Comparison of ENCODE assay signal across 26 cellular contexts in the genomic region with DNA sequence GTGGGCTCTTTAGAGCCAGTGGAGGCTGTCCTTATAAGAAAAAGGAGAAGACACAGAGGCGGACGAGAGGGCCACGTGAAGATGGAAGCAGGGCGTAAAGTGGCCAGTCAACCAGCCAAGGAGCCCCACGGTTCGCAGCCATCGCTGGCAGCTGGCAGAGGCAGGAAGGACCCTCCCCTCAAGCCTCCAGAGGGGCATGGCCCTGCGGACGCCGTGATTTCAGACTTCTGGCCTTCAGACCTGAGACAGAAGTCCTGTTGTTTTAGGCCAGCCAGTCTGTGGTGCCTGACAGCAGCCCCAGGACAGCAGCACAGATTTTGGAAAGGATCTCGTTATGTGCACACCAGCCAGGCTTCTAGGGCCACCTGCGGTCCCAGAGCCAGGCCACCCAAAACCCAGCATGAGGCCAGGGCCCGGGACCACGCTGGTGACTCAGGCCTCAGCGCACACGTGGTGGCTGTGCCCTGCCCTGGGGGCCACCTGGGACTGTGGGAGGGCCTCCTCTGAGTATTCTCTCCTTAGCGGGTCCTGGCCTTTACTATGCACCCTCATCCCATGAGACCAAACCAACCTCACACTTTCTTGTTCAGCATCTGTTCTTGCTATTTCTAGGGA. TPM values are rescaled to one million over a fixed set of nuclear protein-coding genes. Genes with fewer than 3 reads are reported as not detected.
DNase-seq lines count a peak whose midpoint lies in the region; ATAC-seq and TF ChIP-seq lines count a peak whose summit lies in the region.
"Had no signal": no experiment of that assay in that cellular context is flagged by ENCODE, and none has a peak within 500 bp of the region (broad histone marks: within the 10 kb centered on the region; RNA-seq: fewer than 3 reads in every experiment).

No MANE protein-coding gene starts in this region.

- no peaks in the 10 kb centered on the region for H3K27me3 Mint-ChIP-seq in mesothelial cell of epicardium (ENCODE audit: low read depth)
- H3K27me3 Mint-ChIP-seq: activated CD4-positive, alpha-beta T cell treated with anti-CD3 and anti-CD28 coated beads, Interleukin-2, amount 10 ng/mL, durations not matched to agents 24 days and 14 days had no signal

- H3K79me2 ChIP-seq in smooth muscle cell (ENCODE audit: low read depth) (no peaks in the 10 kb centered on the region), GM23248 (ENCODE audit: insufficient read depth) (no peaks in the 10 kb centered on the region)

- TF ChIP-seq CTCF in RWPE2 (IDR thresholded peaks at IDR 0.05; ENCODE audit: poor library complexity, severe bottlenecking) (no peak), mesothelial cell of epicardium (IDR thresholded peaks at IDR 0.05; ENCODE audit: unreplicated experiment) (no peak), smooth muscle cell (IDR thresholded peaks at IDR 0.05; ENCODE audit: borderline replicate concordance, insufficient read depth, poor library complexity, severe bottlenecking) (no peak)

- no peaks in the 10 kb centered on the region for H3K9me3 ChIP-seq in RWPE2 (ENCODE audit: severe bottlenecking)
- no peaks in the 10 kb centered on the region for H3K9me3 ChIP-seq in smooth muscle cell (replicated peaks; ENCODE audit: low read depth)
- no peaks in the 10 kb centered on the region for H3K9me3 ChIP-seq in GM23248 (ENCODE audit: low read depth)
- H3K9me3 ChIP-seq: Caco-2, colonic mucosa, stomach had no signal

- no peaks in the 10 kb centered on the region for H3K27me3 ChIP-seq in H7 (ENCODE audit: control insufficient read depth, insufficient read depth, low read length)
- H3K27me3 ChIP-seq in RWPE2 (ENCODE audit: insufficient read depth, poor library complexity, severe bottlenecking): no peaks in the 10 kb centered on the region
- H3K27me3 ChIP-seq in smooth muscle cell (ENCODE audit: low read depth): no peaks in the 10 kb centered on the region
- no peaks in the 10 kb centered on the region for H3K27me3 ChIP-seq in GM23248 (replicated peaks; ENCODE audit: insufficient read depth)
- H3K27me3 ChIP-seq: cardiac muscle cell, colonic mucosa, stomach had no signal

- peak overlapping the region; percentile 44 for H3K27ac Mint-ChIP-seq in mesothelial cell of epicardium
- H3K27ac Mint-ChIP-seq: activated CD4-positive, alpha-beta T cell treated with anti-CD3 and anti-CD28 coated beads, Interleukin-2, amount 10 ng/mL, durations not matched to agents 24 days and 14 days had no signal

- H3K4me3 Mint-ChIP-seq in mesothelial cell of epicardium: no peak overlapping the region
- H3K4me3 Mint-ChIP-seq: activated CD4-positive, alpha-beta T cell treated with anti-CD3 and anti-CD28 coated beads, Interleukin-2, amount 10 ng/mL, durations not matched to agents 24 days and 14 days; naive B cell had no signal

- 82% methylated on average over 17 of the region's 17 CpGs for WGBS in smooth muscle cell (ENCODE audit: low lambda C conversion rate)
- 92 to 95% methylated on average over 16 to 17 of the region's 17 CpGs for WGBS in GM23248 (ENCODE audit: low coverage in 1 of 2, low lambda C conversion rate in 2 of 2, missing lambda C conversion rate in 2 of 2), 2 experiments

- H2AFZ ChIP-seq in smooth muscle cell (ENCODE audit: low read depth) (no peak overlapping the region), GM23248 (no peak overlapping the region)

- no peaks in the 10 kb centered on the region for H3K4me1 ChIP-seq in RWPE2 (ENCODE audit: insufficient read depth, poor library complexity, severe bottlenecking)
- H3K4me1 ChIP-seq in smooth muscle cell (ENCODE audit: low read depth): no peaks in the 10 kb centered on the region
- no peaks in the 10 kb centered on the region for H3K4me1 ChIP-seq in GM23248 (ENCODE audit: insufficient read depth)
- H3K4me1 ChIP-seq: Caco-2, colonic mucosa, tibial artery had no signal

- no peaks in the 10 kb centered on the region; the same call in 1 of the 2 replicates for H3K36me3 ChIP-seq in H7 (replicated peaks; ENCODE audit: control insufficient read depth, insufficient read depth, low read length)
- H3K36me3 ChIP-seq in RWPE2 (ENCODE audit: low read depth): no peaks in the 10 kb centered on the region
- H3K36me3 ChIP-seq in smooth muscle cell (ENCODE audit: low read depth): no peaks in the 10 kb centered on the region
- no peaks in the 10 kb centered on the region for H3K36me3 ChIP-seq in GM23248 (ENCODE audit: low read depth)
- H3K36me3 ChIP-seq: cardiac muscle cell, colonic mucosa, stomach, tibial artery had no signal

- no peaks in the 10 kb centered on the region for H3K9me2 ChIP-seq in GM23248 (ENCODE audit: insufficient read depth)

- peak; percentile 15 for DNase-seq in H7
- peak; percentile 6 for DNase-seq in RWPE2 (ENCODE audit: low spot score)
- no peak for DNase-seq in mesothelial cell of epicardium (ENCODE audit: low spot score in 2 of 2, unreplicated experiment in 2 of 2)
- no peak for DNase-seq in smooth muscle cell (lab: John Stamatoyannopoulos, UW; ENCODE audit: unreplicated experiment)
- no peak for DNase-seq in activated CD4-positive, CD25-positive, alpha-beta regulatory T cell (lab: John Stamatoyannopoulos, UW)
- DNase-seq in activated gamma-delta T cell treated with Interleukin-2 at 50 U/mL for 16 hours: no peak
- DNase-seq in GM23248: no peak
- DNase-seq: activated CD4-positive, alpha-beta T cell treated with anti-CD3 and anti-CD28 coated beads, Interleukin-2, amount 10 ng/mL, durations not matched to agents 24 days and 14 days; activated CD8-positive, alpha-beta memory T cell treated with anti-CD3 and anti-CD28 coated beads for 24 hours; activated T-cell treated with anti-CD3 and anti-CD28 coated beads for 4 hours; colonic mucosa; DMS53; effector CD8-positive, alpha-beta T cell; hippocampal formation; naive B cell; NCI-H1436; NCI-H345; stimulated activated CD8-positive, alpha-beta memory T cell treated with anti-CD3 and anti-CD28 coated beads, Interleukin-4, amount 100 ng/mL, for 48 hours; stomach; SW 1271 had no signal

- peaks cover 19% of the 10 kb centered on the region for H4K20me1 ChIP-seq in smooth muscle cell (ENCODE audit: low read depth)
- H4K20me1 ChIP-seq in GM23248 (ENCODE audit: insufficient read depth): no peaks in the 10 kb centered on the region

- peaks cover 5% of the 10 kb centered on the region for H3K36me3 Mint-ChIP-seq in mesothelial cell of epicardium
- H3K36me3 Mint-ChIP-seq: naive B cell had no signal

- in situ Hi-C loops in GM23248 (cut with MboI): loop anchor here (25.0 kb wide), 1 partner anchor 450 kb away; no protein-coding TSS in a partner anchor

- H3K9me3 Mint-ChIP-seq in mesothelial cell of epicardium: peaks cover 4% of the 10 kb centered on the region

- H3K27ac ChIP-seq in RWPE2 (ENCODE audit: poor library complexity, severe bottlenecking) (no peak overlapping the region), smooth muscle cell (ENCODE audit: low read depth) (peak overlapping the region; percentile 23), GM23248 (no peak overlapping the region)
- H3K27ac ChIP-seq: C4-2B, cardiac muscle cell, colonic mucosa, epithelial cell of prostate, stomach, tibial artery had no signal

- H3K9ac ChIP-seq in smooth muscle cell (ENCODE audit: low read depth): no peak overlapping the region
- H3K9ac ChIP-seq in GM23248: no peak overlapping the region

- H3K4me1 Mint-ChIP-seq in mesothelial cell of epicardium: peaks cover 7% of the 10 kb centered on the region
- H3K4me1 Mint-ChIP-seq: naive B cell had no signal

- H3K4me2 ChIP-seq in smooth muscle cell (no peak overlapping the region), GM23248 (ENCODE audit: unreplicated experiment) (no peak overlapping the region)

- ATAC-seq in RWPE2 (ENCODE audit: low read depth): no peak
- ATAC-seq: Panc1 had no signal

- H3K4me3 ChIP-seq in H7 (ENCODE audit: insufficient read depth, low read depth, low read length): no peak overlapping the region
- H3K4me3 ChIP-seq in RWPE2 (ENCODE audit: severe bottlenecking): no peak overlapping the region
- H3K4me3 ChIP-seq in smooth muscle cell: no peak overlapping the region
- no peak overlapping the region for H3K4me3 ChIP-seq in GM23248
- H3K4me3 ChIP-seq: cardiac muscle cell, colonic mucosa, stomach, tibial artery had no signal

- H3F3A ChIP-seq in smooth muscle cell (ENCODE audit: low read depth) (peaks cover 23% of the 10 kb centered on the region), GM23248 (ENCODE audit: insufficient read depth) (peaks cover 35% of the 10 kb centered on the region)

RNA-seq across cellular contexts. Expression of a gene that starts 10.1 kb away (rescaled TPM):
- 3.2 and 4.0 TPM in 2 replicates for total RNA-seq in H7 (2014; rRNA removed; shearing (Covaris generic))
- 3.9 to 4.5 TPM (median 4.3 TPM) in 3 replicates for total RNA-seq in mesothelial cell of epicardium
- total RNA-seq in smooth muscle cell: 1.1 and 2.6 TPM in 2 replicates
- polyA plus RNA-seq in smooth muscle cell: 0.03 and 0.76 TPM in 2 replicates
- 2.1 TPM in 2 replicates for total RNA-seq in GM23248 (2014; rRNA removed; shearing (Covaris generic))
- 0.09 and 0.29 TPM in 2 replicates for polyA plus RNA-seq in GM23248 (2016; fragmentation: Nextera tagmentation; extraction: Ambion mirVana)
- total RNA-seq: activated CD4-positive, alpha-beta T cell treated with anti-CD3 and anti-CD28 coated beads, Interleukin-2, amount 10 ng/mL, durations not matched to agents 24 days and 14 days had no signal
- polyA plus RNA-seq: cardiac muscle cell had no signal

Comparison
In these comparisons a context has a peak if more than half of its experiments do, and no peak if none do; other contexts are left out.
1. DNase-seq: peak in H7 (single experiment) and RWPE2 (single experiment); none in mesothelial cell of epicardium (0 of 2), smooth muscle cell (single experiment), activated CD4-positive, CD25-positive, alpha-beta regulatory T cell (0 of 4), activated gamma-delta T cell treated with Interleukin-2 at 50 U/mL for 16 hours (single experiment) and GM23248 (single experiment).